11 cellular contexts compared by ENCODE assay signal in the genomic region with DNA sequence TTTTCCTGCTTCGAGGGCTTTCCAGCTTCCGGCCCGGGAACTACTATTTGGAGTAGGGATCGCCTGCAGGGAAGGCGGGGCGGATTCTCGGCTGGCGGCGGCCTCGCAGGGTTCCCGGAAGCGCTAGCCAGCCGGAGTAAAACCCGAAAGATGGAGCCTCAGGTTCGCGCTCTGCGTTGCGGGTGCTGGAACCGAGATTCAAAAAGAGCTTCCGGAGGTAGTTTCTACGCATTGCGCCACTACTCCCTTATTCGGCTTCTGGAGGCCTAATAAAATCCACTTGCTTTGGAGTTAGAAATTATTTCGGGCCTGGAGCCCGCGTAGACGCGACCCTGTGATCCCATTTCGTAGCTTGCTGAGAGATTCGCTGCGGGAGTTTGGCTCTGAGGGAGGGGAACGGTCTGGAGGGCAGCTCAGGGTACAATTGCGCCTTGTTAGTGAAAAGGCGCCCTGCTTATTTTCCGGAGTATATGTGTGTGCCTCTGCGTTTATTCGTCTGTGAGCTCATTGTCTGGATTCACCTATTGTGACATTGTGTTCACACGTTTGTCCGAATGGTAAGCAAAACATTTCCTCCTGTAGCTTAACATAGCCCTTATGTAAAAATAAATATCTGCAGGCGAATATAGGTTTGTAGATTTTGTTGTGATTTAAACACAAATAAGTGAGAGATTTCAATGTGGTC. TPM values are rescaled to one million over a fixed set of nuclear protein-coding genes. Genes with fewer than 3 reads are reported as not detected.
DNase-seq lines count a peak whose midpoint lies in the region; ATAC-seq and TF ChIP-seq lines count a peak whose summit lies in the region.
"Had no signal": no experiment of that assay in that cellular context is flagged by ENCODE, and none has a peak within 500 bp of the region (broad histone marks: within the 10 kb centered on the region; RNA-seq: fewer than 3 reads in every experiment).

No MANE protein-coding gene starts in this region.

- intact Hi-C loops in activated T-helper 2 cell treated with anti-CD3 and anti-CD28 coated beads, Interferon-gamma antibody, Interleukin-2, Interleukin-4, amounts not matched to agents 10 μg/mL and 5 μg/mL and 100 μg/mL, durations not matched to agents 14 hours and 24 hours and 36 hours (cut with micrococcal nuclease): loop anchor here (1.0 to 5.0 kb wide), 4 partner anchors 26 to 1244 kb away; a partner anchor contains a TSS

- H3K36me3 ChIP-seq in HUES64 (ENCODE audit: insufficient read depth, low read length): no peaks in the 10 kb centered on the region
- H3K36me3 ChIP-seq in osteoblast (ENCODE audit: insufficient read depth, low read length): no peaks in the 10 kb centered on the region
- H3K36me3 ChIP-seq: right atrium auricular region had no signal

- TF ChIP-seq CTCF in GM10248 (IDR thresholded peaks at IDR 0.05; ENCODE audit: control extremely low read depth, extremely low read depth, low read depth, missing control alignments) (no peak), osteoblast (IDR thresholded peaks at IDR 0.05; ENCODE audit: extremely low read depth, low read depth, low read length) (no peak)

- WGBS in HUES64: 1% methylated on average over 40 of the region's 40 CpGs

- no peak overlapping the region for H3K27ac Mint-ChIP-seq in activated naive CD8-positive, alpha-beta T cell treated with anti-CD3 and anti-CD28 coated beads, Interleukin-2, amount 50 U/mL, for 24 hours
- H3K27ac Mint-ChIP-seq in naive thymus-derived CD8-positive, alpha-beta T cell: no peak overlapping the region
- H3K27ac Mint-ChIP-seq in activated T-helper 2 cell treated with anti-CD3 and anti-CD28 coated beads, Interferon-gamma antibody, Interleukin-2, Interleukin-4, amounts not matched to agents 10 μg/mL and 5 μg/mL and 100 μg/mL, durations not matched to agents 14 hours and 24 hours and 36 hours: no peak overlapping the region

- no peak overlapping the region for H2AFZ ChIP-seq in osteoblast (ENCODE audit: low read length)

- H3K27ac ChIP-seq in HUES64 (ENCODE audit: low read depth, low read length) (no peak overlapping the region), osteoblast (ENCODE audit: low read depth, low read length) (no peak overlapping the region)
- H3K27ac ChIP-seq: right atrium auricular region had no signal

- peaks cover 3% of the 10 kb centered on the region for H4K20me1 ChIP-seq in osteoblast (ENCODE audit: insufficient read depth, low read length)

- H3K4me1 ChIP-seq in HUES64 (ENCODE audit: insufficient read depth, low read length): peaks cover 17% of the 10 kb centered on the region
- peaks cover 5% of the 10 kb centered on the region for H3K4me1 ChIP-seq in osteoblast (ENCODE audit: insufficient read depth, low read length)

- H3K4me1 Mint-ChIP-seq in activated naive CD8-positive, alpha-beta T cell treated with anti-CD3 and anti-CD28 coated beads, Interleukin-2, amount 50 U/mL, for 24 hours: peaks cover 30% of the 10 kb centered on the region
- peaks cover 23 to 51% (median 44%) of the 10 kb centered on the region in 4 donors for H3K4me1 Mint-ChIP-seq in naive thymus-derived CD8-positive, alpha-beta T cell
- H3K4me1 Mint-ChIP-seq in activated T-helper 2 cell treated with anti-CD3 and anti-CD28 coated beads, Interferon-gamma antibody, Interleukin-2, Interleukin-4, amounts not matched to agents 10 μg/mL and 5 μg/mL and 100 μg/mL, durations not matched to agents 14 hours and 24 hours and 36 hours (ENCODE audit: low read depth): peaks cover 11% of the 10 kb centered on the region

- no peak for ATAC-seq in activated naive CD8-positive, alpha-beta T cell treated with anti-CD3 and anti-CD28 coated beads, Interleukin-2, amount 50 U/mL, for 24 hours
- peak in 1 of 2 donors; percentile 22 for ATAC-seq in naive thymus-derived CD8-positive, alpha-beta T cell
- ATAC-seq in GM21825 (IDR thresholded peaks at IDR 0.05; ENCODE audit: unreplicated experiment): no peak

- H3K4me3 ChIP-seq in HUES64 (ENCODE audit: low read length): peak overlapping the region; percentile 32
- H3K4me3 ChIP-seq in osteoblast (ENCODE audit: insufficient read depth, low read length): no peak overlapping the region
- H3K4me3 ChIP-seq: right atrium auricular region had no signal

- H3K4me3 Mint-ChIP-seq in activated naive CD8-positive, alpha-beta T cell treated with anti-CD3 and anti-CD28 coated beads, Interleukin-2, amount 50 U/mL, for 24 hours: peak overlapping the region; percentile 42
- peak overlapping the region; percentile 49 to 82 (median 76) for H3K4me3 Mint-ChIP-seq in naive thymus-derived CD8-positive, alpha-beta T cell
- H3K4me3 Mint-ChIP-seq in activated T-helper 2 cell treated with anti-CD3 and anti-CD28 coated beads, Interferon-gamma antibody, Interleukin-2, Interleukin-4, amounts not matched to agents 10 μg/mL and 5 μg/mL and 100 μg/mL, durations not matched to agents 14 hours and 24 hours and 36 hours (ENCODE audit: low read depth): no peak overlapping the region

- H3K9me3 ChIP-seq in HUES64 (ENCODE audit: insufficient read depth, low read depth, low read length) (no peaks in the 10 kb centered on the region), osteoblast (ENCODE audit: low read depth, low read length) (no peaks in the 10 kb centered on the region)
- H3K9me3 ChIP-seq: right atrium auricular region had no signal

- CTCF ChIA-PET in GM10248 (lab: Yijun Ruan, JAX): interaction anchor here (0.6 to 15.4 kb wide), 40 partner anchors 9 to 832 kb away, joined by 3 to 166 read pairs (median 5); a partner anchor contains a TSS

- H3K36me3 Mint-ChIP-seq in activated naive CD8-positive, alpha-beta T cell treated with anti-CD3 and anti-CD28 coated beads, Interleukin-2, amount 50 U/mL, for 24 hours (ENCODE audit: low read depth): no peaks in the 10 kb centered on the region
- peaks cover 0 to 18% (median 13%) of the 10 kb centered on the region in 3 donors for H3K36me3 Mint-ChIP-seq in naive thymus-derived CD8-positive, alpha-beta T cell
- no peaks in the 10 kb centered on the region for H3K36me3 Mint-ChIP-seq in activated T-helper 2 cell treated with anti-CD3 and anti-CD28 coated beads, Interferon-gamma antibody, Interleukin-2, Interleukin-4, amounts not matched to agents 10 μg/mL and 5 μg/mL and 100 μg/mL, durations not matched to agents 14 hours and 24 hours and 36 hours (ENCODE audit: low read depth)

- DNase-seq in COLO668 (lab: John Stamatoyannopoulos, UW; ENCODE audit: unreplicated experiment): peak; percentile 22
- DNase-seq in activated naive CD8-positive, alpha-beta T cell treated with anti-CD3 and anti-CD28 coated beads, Interleukin-2, amount 50 U/mL, for 24 hours: no peak
- peak in 1 of 10 donors; percentile 33 for DNase-seq in naive thymus-derived CD8-positive, alpha-beta T cell
- DNase-seq in GM10248 (ENCODE audit: extremely low spot score): no peak
- no peak for DNase-seq in activated T-helper 2 cell treated with anti-CD3 and anti-CD28 coated beads, Interferon-gamma antibody, Interleukin-2, Interleukin-4, amounts not matched to agents 10 μg/mL and 5 μg/mL and 100 μg/mL, durations not matched to agents 14 hours and 24 hours and 36 hours (ENCODE audit: low spot score)
- no peak for DNase-seq in osteoblast (ENCODE audit: insufficient read length, low spot score, missing footprints)

- no peaks in the 10 kb centered on the region for H3K79me2 ChIP-seq in osteoblast (ENCODE audit: insufficient read depth, low read length)

- H3K27me3 ChIP-seq in HUES64 (ENCODE audit: insufficient read depth, low read length) (peaks cover 100% of the 10 kb centered on the region), osteoblast (ENCODE audit: insufficient read depth, low read length) (peaks cover 100% of the 10 kb centered on the region)

- no peak overlapping the region for H3K9ac ChIP-seq in HUES64 (ENCODE audit: low read depth, low read length)

- H3K4me2 ChIP-seq in osteoblast (ENCODE audit: insufficient read depth, low read length): no peak overlapping the region

- H3K27me3 Mint-ChIP-seq in activated naive CD8-positive, alpha-beta T cell treated with anti-CD3 and anti-CD28 coated beads, Interleukin-2, amount 50 U/mL, for 24 hours: peaks cover 95% of the 10 kb centered on the region
- peaks cover 55 to 98% (median 79%) of the 10 kb centered on the region in 5 donors for H3K27me3 Mint-ChIP-seq in naive thymus-derived CD8-positive, alpha-beta T cell
- H3K27me3 Mint-ChIP-seq in activated T-helper 2 cell treated with anti-CD3 and anti-CD28 coated beads, Interferon-gamma antibody, Interleukin-2, Interleukin-4, amounts not matched to agents 10 μg/mL and 5 μg/mL and 100 μg/mL, durations not matched to agents 14 hours and 24 hours and 36 hours (ENCODE audit: low read depth): peaks cover 89% of the 10 kb centered on the region

- peaks cover 4% of the 10 kb centered on the region for H3K9me3 Mint-ChIP-seq in activated naive CD8-positive, alpha-beta T cell treated with anti-CD3 and anti-CD28 coated beads, Interleukin-2, amount 50 U/mL, for 24 hours
- H3K9me3 Mint-ChIP-seq in naive thymus-derived CD8-positive, alpha-beta T cell: peaks cover 0 to 7% (median 0%) of the 10 kb centered on the region in 9 donors
- H3K9me3 Mint-ChIP-seq in activated T-helper 2 cell treated with anti-CD3 and anti-CD28 coated beads, Interferon-gamma antibody, Interleukin-2, Interleukin-4, amounts not matched to agents 10 μg/mL and 5 μg/mL and 100 μg/mL, durations not matched to agents 14 hours and 24 hours and 36 hours: no peaks in the 10 kb centered on the region

- POLR2A ChIA-PET in naive thymus-derived CD8-positive, alpha-beta T cell (lab: Charles Lee): interaction anchor here (0.5 to 1.6 kb wide), 7 partner anchors 8 to 551 kb away, joined by 3 to 5 read pairs (median 3); no protein-coding TSS in a partner anchor
- POLR2A ChIA-PET in GM10248 (lab: Yijun Ruan, JAX): no interaction called here

RNA-seq across cellular contexts. Expression of a gene that starts 0.7 kb away (rescaled TPM):
- polyA plus RNA-seq in HUES64 (2013, experiment 1 of 2): not detected
- polyA plus RNA-seq in HUES64 (2013, experiment 2 of 2): not detected
- total RNA-seq in naive thymus-derived CD8-positive, alpha-beta T cell: not detected
- not detected for polyA plus RNA-seq in naive thymus-derived CD8-positive, alpha-beta T cell
- total RNA-seq in activated T-helper 2 cell treated with anti-CD3 and anti-CD28 coated beads, Interferon-gamma antibody, Interleukin-2, Interleukin-4, amounts not matched to agents 10 μg/mL and 5 μg/mL and 100 μg/mL, durations not matched to agents 14 hours and 24 hours and 36 hours: not detected in 2 replicates
- total RNA-seq in osteoblast: not detected in 2 replicates
- total RNA-seq: glomerular endothelial cell, MCF 10A, right atrium auricular region had no signal

RNA-seq across cellular contexts. Expression of a gene that starts 1.4 kb away (rescaled TPM):
- not detected for polyA plus RNA-seq in HUES64 (2013, experiment 1 of 2)
- not detected for polyA plus RNA-seq in HUES64 (2013, experiment 2 of 2)
- not detected for total RNA-seq in naive thymus-derived CD8-positive, alpha-beta T cell
- polyA plus RNA-seq in naive thymus-derived CD8-positive, alpha-beta T cell: not detected
- not detected in 2 replicates for total RNA-seq in activated T-helper 2 cell treated with anti-CD3 and anti-CD28 coated beads, Interferon-gamma antibody, Interleukin-2, Interleukin-4, amounts not matched to agents 10 μg/mL and 5 μg/mL and 100 μg/mL, durations not matched to agents 14 hours and 24 hours and 36 hours
- total RNA-seq in osteoblast: 0.88 TPM in 1 of 2 replicates, not detected in the other
- total RNA-seq: glomerular endothelial cell, MCF 10A, right atrium auricular region had no signal

RNA-seq across cellular contexts. Expression of a gene that starts 4.9 kb away (rescaled TPM):
- not detected for polyA plus RNA-seq in HUES64 (2013, experiment 1 of 2)
- polyA plus RNA-seq in HUES64 (2013, experiment 2 of 2): 0.13 TPM
- total RNA-seq in naive thymus-derived CD8-positive, alpha-beta T cell: not detected
- not detected for polyA plus RNA-seq in naive thymus-derived CD8-positive, alpha-beta T cell
- not detected in 2 replicates for total RNA-seq in activated T-helper 2 cell treated with anti-CD3 and anti-CD28 coated beads, Interferon-gamma antibody, Interleukin-2, Interleukin-4, amounts not matched to agents 10 μg/mL and 5 μg/mL and 100 μg/mL, durations not matched to agents 14 hours and 24 hours and 36 hours
- not detected in 2 replicates for total RNA-seq in osteoblast
- total RNA-seq: glomerular endothelial cell, MCF 10A, right atrium auricular region had no signal
